In genomic region chr6:129212081-129212480, GRCh38 we compare ENCODE assay signal across 24 cellular contexts.
DNase-seq lines count a peak whose midpoint lies in the region; FAIRE-seq and TF ChIP-seq lines count a peak whose summit lies in the region.
"Had no signal": no experiment of that assay in that cellular context is flagged by ENCODE, and none has a peak within 500 bp of the region (broad histone marks: within the 10 kb centered on the region; RNA-seq: fewer than 3 reads in every experiment).

No MANE protein-coding gene starts in this region.

- H3K36me3 ChIP-seq in endodermal cell (ENCODE audit: control insufficient read depth, insufficient read depth, low read length) (no peaks in the 10 kb centered on the region), neural progenitor cell (no peaks in the 10 kb centered on the region)

- no peak overlapping the region for H3K9ac ChIP-seq in endodermal cell (ENCODE audit: extremely low read depth, low read length, poor library complexity, severe bottlenecking)
- no peak overlapping the region for H3K9ac ChIP-seq in neural progenitor cell
- H3K9ac ChIP-seq: KMS-11, SK-N-SH had no signal

- no peaks in the 10 kb centered on the region for H4K20me1 ChIP-seq in neural progenitor cell (ENCODE audit: low read depth)

- H3K4me1 Mint-ChIP-seq in endodermal cell (no peaks in the 10 kb centered on the region), neural progenitor cell (peaks cover 3% of the 10 kb centered on the region)
- H3K4me1 Mint-ChIP-seq: memory B cell, T-helper 17 cell had no signal

- H3K4me3 ChIP-seq in AG09309 (ENCODE audit: control insufficient read depth, low read depth, low read length) (no peak overlapping the region), endodermal cell (ENCODE audit: low read length) (no peak overlapping the region), neural progenitor cell (no peak overlapping the region)

- H3K4me3 Mint-ChIP-seq in endodermal cell (no peak overlapping the region), neural progenitor cell (no peak overlapping the region)
- H3K4me3 Mint-ChIP-seq: activated T-cell treated with anti-CD3 and anti-CD28 coated beads, Interleukin-2, amount 50 U/mL, for 72 hours; dendritic cell treated with granulocyte-macrophage colony-stimulating factor and Interleukin-4, amounts not matched to agents 40 ng/mL and 50 ng/mL, for 4 days; memory B cell; T-helper 17 cell; type B pancreatic cell had no signal

- H3K36me3 Mint-ChIP-seq in endodermal cell (ENCODE audit: low read depth) (no peaks in the 10 kb centered on the region), neural progenitor cell (no peaks in the 10 kb centered on the region)
- H3K36me3 Mint-ChIP-seq: memory B cell had no signal

- H2AFZ ChIP-seq in neural progenitor cell (replicated peaks) = peak overlapping the region; percentile 47

- H3K27me3 ChIP-seq in endodermal cell (ENCODE audit: control insufficient read depth, insufficient read depth, low read length, poor library complexity, severe bottlenecking) = no peaks in the 10 kb centered on the region
- no peaks in the 10 kb centered on the region for H3K27me3 ChIP-seq in neural progenitor cell

- DNase-seq in AG09309 (ENCODE audit: low read depth) (peak; percentile 82), LHCN-M2 (ENCODE audit: low read depth) (peak; percentile 70), endodermal cell (no peak), neural progenitor cell (ENCODE audit: low spot score) (no peak), H54 (ENCODE audit: insufficient read length, low spot score) (no peak), SHP77 (lab: John Stamatoyannopoulos, UW) (no peak), NCI-H1417 treated with DMSO at 0.1 percent for 48 hours (lab: John Stamatoyannopoulos, UW) (no peak), NCI-H526 treated with DMSO at 0.1 percent for 48 hours (lab: John Stamatoyannopoulos, UW) (no peak)
- DNase-seq: activated CD4-positive, alpha-beta T cell treated with anti-CD3 and anti-CD28 coated beads for 4 hours; activated naive CD4-positive, alpha-beta T cell treated with Interleukin-2 at 50 U/mL for 16 hours; activated T-cell treated with anti-CD3 and anti-CD28 coated beads, Interleukin-2, amount 50 U/mL, for 72 hours; GOT3; left colon; NCI-H2171; NCI-H524 treated with DMSO at 0.1 percent for 48 hours; SK-N-SH; T-helper 17 cell had no signal

- no peak for TF ChIP-seq CTCF in AG09309 (IDR thresholded peaks at IDR 0.05; ENCODE audit: control insufficient read depth, insufficient read depth, low read depth, low read length, missing control alignments)
- no peak for TF ChIP-seq CTCF in endodermal cell (conservative IDR thresholded peaks at IDR 0.05)
- TF ChIP-seq CTCF in neural progenitor cell (IDR thresholded peaks at IDR 0.05) = no peak

- no peak for FAIRE-seq in H54 (lab: Jason Lieb, UNC)
- FAIRE-seq: G401.6, GM18507, HTR-8/SVneo had no signal

- H3K79me2 ChIP-seq in neural progenitor cell (ENCODE audit: low read depth) = no peaks in the 10 kb centered on the region

- H3K27ac Mint-ChIP-seq in endodermal cell (peak overlapping the region; percentile 64), neural progenitor cell (no peak overlapping the region)
- H3K27ac Mint-ChIP-seq: activated T-cell treated with anti-CD3 and anti-CD28 coated beads, Interleukin-2, amount 50 U/mL, for 72 hours; dendritic cell treated with granulocyte-macrophage colony-stimulating factor and Interleukin-4, amounts not matched to agents 40 ng/mL and 50 ng/mL, for 4 days; memory B cell; T-helper 17 cell; type B pancreatic cell had no signal

- H3K27me3 Mint-ChIP-seq in endodermal cell (ENCODE audit: insufficient read depth) (no peaks in the 10 kb centered on the region), neural progenitor cell (ENCODE audit: insufficient read depth, low read depth) (no peaks in the 10 kb centered on the region)
- H3K27me3 Mint-ChIP-seq: dendritic cell treated with granulocyte-macrophage colony-stimulating factor and Interleukin-4, amounts not matched to agents 40 ng/mL and 50 ng/mL, for 4 days; memory B cell had no signal

- H3K4me2 ChIP-seq in neural progenitor cell = no peak overlapping the region
- H3K4me2 ChIP-seq: KMS-11, SK-N-SH had no signal

- H3K27ac ChIP-seq in endodermal cell (ENCODE audit: low read depth, low read length) = no peak overlapping the region
- peak overlapping the region; percentile 24 for H3K27ac ChIP-seq in neural progenitor cell
- H3K27ac ChIP-seq: KMS-11 had no signal

- no peak for TF ChIP-seq POLR2A in H54 (IDR thresholded peaks at IDR 0.05; ENCODE audit: low read depth, low read length)

- H3K9me3 ChIP-seq in endodermal cell (ENCODE audit: control insufficient read depth, low read length) (no peaks in the 10 kb centered on the region), neural progenitor cell (ENCODE audit: low read depth) (no peaks in the 10 kb centered on the region)
- H3K9me3 ChIP-seq: SK-N-SH had no signal

- H3K9me3 Mint-ChIP-seq in endodermal cell (no peaks in the 10 kb centered on the region), neural progenitor cell (peaks cover 2% of the 10 kb centered on the region)
- H3K9me3 Mint-ChIP-seq: dendritic cell treated with granulocyte-macrophage colony-stimulating factor and Interleukin-4, amounts not matched to agents 40 ng/mL and 50 ng/mL, for 4 days; memory B cell; type B pancreatic cell had no signal

- WGBS in endodermal cell (ENCODE audit: insufficient coverage in 1 of 2, insufficient read length in 1 of 2), 2 experiments = 86 to 90% methylated on average over 2 to 3 of the region's 3 CpGs

- H3K4me1 ChIP-seq in endodermal cell (ENCODE audit: control insufficient read depth, insufficient read depth, low read length) = no peaks in the 10 kb centered on the region
- H3K4me1 ChIP-seq in neural progenitor cell = peaks cover 8% of the 10 kb centered on the region

- H3F3A ChIP-seq in neural progenitor cell (ENCODE audit: low read depth) = no peaks in the 10 kb centered on the region

Comparison
In these comparisons a context has a peak if more than half of its experiments do, and no peak if none do; other contexts are left out.
1. DNase-seq: peak in AG09309 (single experiment) and LHCN-M2 (single experiment); none in endodermal cell (single experiment), neural progenitor cell (single experiment), H54 (single experiment), SHP77 (0 of 2), NCI-H1417 treated with DMSO at 0.1 percent for 48 hours (single experiment) and NCI-H526 treated with DMSO at 0.1 percent for 48 hours (single experiment).